In the genomic region with DNA sequence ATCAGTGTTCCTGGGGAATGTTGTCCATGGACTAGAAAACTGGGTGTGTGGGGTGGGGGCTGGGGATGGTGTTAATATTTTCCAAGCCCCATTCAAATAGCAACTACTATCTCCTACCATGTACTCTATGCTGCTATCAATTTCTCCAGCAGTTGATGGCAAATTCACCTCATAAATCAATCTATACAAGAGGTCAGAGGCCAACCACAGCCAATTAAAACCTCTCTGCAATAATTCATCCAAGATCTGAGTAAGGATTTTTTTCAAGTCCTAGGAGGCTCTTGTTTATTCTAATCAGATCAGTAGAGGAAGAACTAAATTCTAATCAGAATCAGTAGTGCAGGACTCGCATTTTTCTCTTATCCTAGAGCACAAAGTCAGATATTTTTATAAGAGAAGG, we compare ENCODE assay signal across 6 cellular contexts.
"Had no signal": no experiment of that assay in that cellular context is flagged by ENCODE, and none has a peak within 500 bp of the region (broad histone marks: within the 10 kb centered on the region; RNA-seq: fewer than 3 reads in every experiment).

No MANE protein-coding gene starts in this region.

- H3K9me3 Mint-ChIP-seq: GM23338, H9, HFFc6 had no signal

- ATAC-seq: GM23338 had no signal

- H3K27ac Mint-ChIP-seq: GM23338, H9, HFFc6 had no signal

- H3K4me1 Mint-ChIP-seq: GM23338, H9 had no signal

- H3K4me3 Mint-ChIP-seq: GM23338, H9, HFFc6 had no signal

- DNase-seq: H9, HCEC 1CT, HFFc6, IMR-90, KBM-7 had no signal
